Comparison of ENCODE assay signal across 33 cellular contexts in genomic region chr1:30165116-30165515, GRCh38.
DNase-seq lines count a peak whose midpoint lies in the region; ATAC-seq, FAIRE-seq and TF ChIP-seq lines count a peak whose summit lies in the region.
"Had no signal": no experiment of that assay in that cellular context is flagged by ENCODE, and none has a peak within 500 bp of the region (broad histone marks: within the 10 kb centered on the region; RNA-seq: fewer than 3 reads in every experiment).

No MANE protein-coding gene starts in this region.

- POLR2A ChIA-PET in K562 (lab: Yijun Ruan, JAX) (no interaction called here), HepG2 (lab: Yijun Ruan, JAX) (no interaction called here)

- in situ Hi-C loops in K562 (cut with MboI) = no loop called here
- in situ Hi-C loops in HepG2 (cut with HindIII; ENCODE audit: extremely low pct_ligation_motif_present, low pct_unique_long_range_greater_than_20kb) = no loop called here

- peaks cover 7% of the 10 kb centered on the region in 2 experiments; a peak in 3 of 5 replicates for H3K4me1 ChIP-seq in K562 (replicated peaks in 1 of 2; ENCODE audit: control insufficient read depth in 2 of 2, insufficient read depth in 2 of 2, low read length in 2 of 2)
- no peaks in the 10 kb centered on the region for H3K4me1 ChIP-seq in esophagus muscularis mucosa
- H3K4me1 ChIP-seq in HepG2 (ENCODE audit: insufficient read depth, low read length) = no peaks in the 10 kb centered on the region
- H3K4me1 ChIP-seq: A549, BE2C, Caco-2 had no signal

- TF ChIP-seq EP300 in K562 (IDR thresholded peaks at IDR 0.05; ENCODE audit: low read length) (no peak), esophagus muscularis mucosa (IDR thresholded peaks at IDR 0.05) (no peak), HepG2 (IDR thresholded peaks at IDR 0.05; ENCODE audit: low read depth in 2 of 2, low read length in 2 of 2) (no peak), HepG2 (CRISPR knock-in tag; IDR thresholded peaks at IDR 0.05; ENCODE audit: borderline replicate concordance) (no peak)

- TF ChIP-seq CTCF in K562 (IDR thresholded peaks at IDR 0.05 in 2 of 3, conservative IDR thresholded peaks at IDR 0.05 in 1 of 3; ENCODE audit: insufficient read depth in 2 of 3, low read depth in 1 of 3, low read length in 3 of 3) (no peak), bronchial epithelial cell (IDR thresholded peaks at IDR 0.05; ENCODE audit: insufficient read depth, low read length, severe bottlenecking) (no peak), esophagus muscularis mucosa (IDR thresholded peaks at IDR 0.05) (no peak), HepG2 (CRISPR knock-in tag; IDR thresholded peaks at IDR 0.05) (no peak)

- H3K79me2 ChIP-seq in K562 (ENCODE audit: control insufficient read depth, insufficient read depth, low read length) = no peaks in the 10 kb centered on the region
- no peaks in the 10 kb centered on the region for H3K79me2 ChIP-seq in HepG2 (ENCODE audit: insufficient read depth, low read length)

- FAIRE-seq in K562 (lab: Jason Lieb, UNC) (no peak), bronchial epithelial cell (lab: Jason Lieb, UNC) (peak; percentile 76), HepG2 (lab: Jason Lieb, UNC) (no peak)
- FAIRE-seq: A204.1, A549, D721Med had no signal

- no peak overlapping the region for H3K27ac ChIP-seq in K562 (ENCODE audit: extremely low read depth, low read depth, low read length)
- no peak overlapping the region for H3K27ac ChIP-seq in esophagus muscularis mucosa (replicated peaks in 1 of 4)
- no peak overlapping the region for H3K27ac ChIP-seq in HepG2 (ENCODE audit: extremely low read length, insufficient read depth, low read length)
- H3K27ac ChIP-seq: 22Rv1; A549; BLaER1; BLaER1 treated with 17β-estradiol and CSF1 and Interleukin-3, amounts not matched to agents 10 nM and 100 nM; C4-2B had no signal

- TF ChIP-seq RAD21 in K562 (CRISPR knock-in tag; conservative IDR thresholded peaks at IDR 0.05 in 1 of 2, IDR thresholded peaks at IDR 0.05 in 1 of 2) (no peak), HepG2 (CRISPR knock-in tag; IDR thresholded peaks at IDR 0.05) (no peak)

- H3K4me3 ChIP-seq in K562 (no peak overlapping the region), bronchial epithelial cell (ENCODE audit: low read depth, low read length) (no peak overlapping the region), esophagus muscularis mucosa (no peak overlapping the region), HepG2 (replicated peaks in 1 of 3; ENCODE audit: insufficient read depth in 1 of 3, low read depth in 2 of 3, low read length in 3 of 3) (no peak overlapping the region)
- H3K4me3 ChIP-seq: A549; BLaER1; BLaER1 treated with 17β-estradiol and CSF1 and Interleukin-3, amounts not matched to agents 10 nM and 100 nM had no signal

- H2AFZ ChIP-seq in K562 (ENCODE audit: low read depth, low read length) = no peak overlapping the region
- no peak overlapping the region for H2AFZ ChIP-seq in HepG2 (ENCODE audit: low read length)

- ATAC-seq in K562 (no peak), GM21529 (IDR thresholded peaks at IDR 0.05; ENCODE audit: unreplicated experiment) (no peak), HepG2 (no peak)
- ATAC-seq: A549; CD8-positive, alpha-beta T cell had no signal

- no peak overlapping the region for H3K4me2 ChIP-seq in K562 (ENCODE audit: insufficient read depth, low read length)
- no peak overlapping the region for H3K4me2 ChIP-seq in HepG2 (ENCODE audit: low read depth, low read length)
- H3K4me2 ChIP-seq: A549; BLaER1; BLaER1 treated with 17β-estradiol and CSF1 and Interleukin-3, amounts not matched to agents 10 nM and 100 nM had no signal

- CTCF ChIA-PET in K562 (lab: Yijun Ruan, JAX; ENCODE audit: low intra/inter-chr PET ratio) (no interaction called here), HepG2 (lab: Yijun Ruan, JAX; ENCODE audit: low intra/inter-chr PET ratio, low total read pairs) (no interaction called here)

- H3K36me3 ChIP-seq in K562 (ENCODE audit: control insufficient read depth, insufficient read depth, low read length) (no peaks in the 10 kb centered on the region), bronchial epithelial cell (ENCODE audit: control insufficient read depth, insufficient read depth, low read length) (no peaks in the 10 kb centered on the region), esophagus muscularis mucosa (no peaks in the 10 kb centered on the region), HepG2 (replicated peaks in 1 of 2; ENCODE audit: control insufficient read depth in 1 of 2, insufficient read depth in 2 of 2, low read length in 2 of 2) (no peaks in the 10 kb centered on the region)
- H3K36me3 ChIP-seq: BE2C; BLaER1; BLaER1 treated with 17β-estradiol and CSF1 and Interleukin-3, amounts not matched to agents 10 nM and 100 nM had no signal

- H4K20me1 ChIP-seq in K562 (replicated peaks; ENCODE audit: control insufficient read depth, insufficient read depth, low read length) (no peaks in the 10 kb centered on the region), HepG2 (ENCODE audit: insufficient read depth, low read length) (no peaks in the 10 kb centered on the region)
- H4K20me1 ChIP-seq: BLaER1; BLaER1 treated with 17β-estradiol and CSF1 and Interleukin-3, amounts not matched to agents 10 nM and 100 nM had no signal

- no peaks in the 10 kb centered on the region for H3K9me1 ChIP-seq in K562 (ENCODE audit: control insufficient read depth, insufficient read depth, low read length)

- TF ChIP-seq POLR2A in K562 (conservative IDR thresholded peaks at IDR 0.05) (no peak), esophagus muscularis mucosa (IDR thresholded peaks at IDR 0.05; ENCODE audit: low read depth) (no peak), HepG2 (IDR thresholded peaks at IDR 0.05; ENCODE audit: insufficient read depth in 1 of 2, low read depth in 2 of 2, low read length in 2 of 2) (no peak)

- H3K9ac ChIP-seq in K562 (ENCODE audit: insufficient read depth in 1 of 2, low read depth in 2 of 2, low read length in 2 of 2) (no peak overlapping the region), HepG2 (ENCODE audit: insufficient read depth, low read depth, low read length) (no peak overlapping the region)
- H3K9ac ChIP-seq: BLaER1; BLaER1 treated with 17β-estradiol and CSF1 and Interleukin-3, amounts not matched to agents 10 nM and 100 nM had no signal

- peaks cover 0 to 20% of the 10 kb centered on the region in 2 experiments; a peak in 2 of 5 replicates for H3K27me3 ChIP-seq in K562 (ENCODE audit: control insufficient read depth in 2 of 2, insufficient read depth in 2 of 2, low read length in 2 of 2)
- H3K27me3 ChIP-seq in bronchial epithelial cell (ENCODE audit: control insufficient read depth, insufficient read depth, low read length) = no peaks in the 10 kb centered on the region
- peaks cover 0 to 15% (median 0%) of the 10 kb centered on the region in 4 donors for H3K27me3 ChIP-seq in esophagus muscularis mucosa
- H3K27me3 ChIP-seq in HepG2 (ENCODE audit: control insufficient read depth in 1 of 2, insufficient read depth in 2 of 2, low read length in 2 of 2) = peaks cover 0 to 4% of the 10 kb centered on the region in 2 experiments; a peak in 2 of 5 replicates
- H3K27me3 ChIP-seq: BE2C; BLaER1; BLaER1 treated with 17β-estradiol and CSF1 and Interleukin-3, amounts not matched to agents 10 nM and 100 nM had no signal

- DNase-seq in K562 (ENCODE audit: extremely low read depth in 1 of 4, low spot score in 3 of 4) = no peak
- no peak for DNase-seq in bronchial epithelial cell (ENCODE audit: low read depth)
- peak; percentile 60 for DNase-seq in esophagus muscularis mucosa (ENCODE audit: extremely low spot score)
- no peak for DNase-seq in effector CD8-positive, alpha-beta T cell (lab: John Stamatoyannopoulos, UW)
- DNase-seq in HepG2 (ENCODE audit: low spot score) = no peak
- DNase-seq: 8988T; ACHN; AML-193; BE2C; C1 segment of cervical spinal cord; Caco-2; Calu3; CD4-positive, alpha-beta memory T cell; CD4-positive, alpha-beta T cell; CD4-positive, CD25-positive, alpha-beta regulatory T cell; CD8-positive, alpha-beta memory T cell; CD8-positive, alpha-beta T cell; COR-L47; DMS 273 treated with DMSO at 0.1 percent for 48 hours; DMS153; DMS53; DMS79; DMS79 treated with DMSO at 0.1 percent for 48 hours; DND-41; EL had no signal

- no TSS peak for BruUV-seq in K562 (replicated peaks; lab: Mats Ljungman, UMichigan)
- BruUV-seq in HepG2 (replicated peaks; lab: Mats Ljungman, UMichigan) = no TSS peak

- no peaks in the 10 kb centered on the region for H3K9me3 ChIP-seq in K562 (replicated peaks; ENCODE audit: control insufficient read depth, insufficient read depth, low read depth, low read length)
- no peaks in the 10 kb centered on the region for H3K9me3 ChIP-seq in esophagus muscularis mucosa
- no peaks in the 10 kb centered on the region for H3K9me3 ChIP-seq in HepG2 (ENCODE audit: low read length)
- H3K9me3 ChIP-seq: A549, BE2C, Caco-2 had no signal

- WGBS in K562 (ENCODE audit: insufficient coverage, low coverage, missing lambda C conversion rate) = 12% methylated on average over 4 of the region's 4 CpGs
- WGBS in esophagus muscularis mucosa = 79% methylated on average over 4 of the region's 4 CpGs
- WGBS in HepG2 (ENCODE audit: low lambda C conversion rate) = 0% methylated on average over 4 of the region's 4 CpGs

- intact Hi-C loops in K562 (cut with micrococcal nuclease) (no loop called here), esophagus muscularis mucosa (cut with DNase I) (no loop called here), HepG2 (cut with micrococcal nuclease; ENCODE audit: unreplicated experiment) (no loop called here)

TF ChIP-seq in K562, 482 proteins besides CTCF, POLR2A, EP300 and RAD21:
- peak; percentile 32 for TF ChIP-seq ZFP36 (IDR thresholded peaks at IDR 0.05; ENCODE audit: low read depth, low read length, partially characterized antibody)
- no peak for TF ChIP-seq STAT5B (CRISPR knock-in tag; IDR thresholded peaks at IDR 0.05)
- no peak for TF ChIP-seq TEAD1 (CRISPR knock-in tag; IDR thresholded peaks at IDR 0.05)
- TF ChIP-seq RBM25 (IDR thresholded peaks at IDR 0.05; ENCODE audit: low read depth, low read length, severe bottlenecking) = peak; percentile 32

TF ChIP-seq in HepG2, 621 proteins besides CTCF, POLR2A, EP300 and RAD21 (continues in another document):
- TF ChIP-seq, protein P1, sequence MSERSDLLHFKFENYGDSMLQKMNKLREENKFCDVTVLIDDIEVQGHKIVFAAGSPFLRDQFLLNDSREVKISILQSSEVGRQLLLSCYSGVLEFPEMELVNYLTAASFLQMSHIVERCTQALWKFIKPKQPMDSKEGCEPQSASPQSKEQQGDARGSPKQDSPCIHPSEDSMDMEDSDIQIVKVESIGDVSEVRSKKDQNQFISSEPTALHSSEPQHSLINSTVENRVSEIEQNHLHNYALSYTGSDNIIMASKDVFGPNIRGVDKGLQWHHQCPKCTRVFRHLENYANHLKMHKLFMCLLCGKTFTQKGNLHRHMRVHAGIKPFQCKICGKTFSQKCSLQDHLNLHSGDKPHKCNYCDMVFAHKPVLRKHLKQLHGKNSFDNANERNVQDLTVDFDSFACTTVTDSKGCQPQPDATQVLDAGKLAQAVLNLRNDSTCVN (CRISPR knock-in tag; IDR thresholded peaks at IDR 0.05; ENCODE audit: borderline replicate concordance) = no peak
- TF ChIP-seq ZNF576 (CRISPR knock-in tag; IDR thresholded peaks at IDR 0.05) = no peak
- TF ChIP-seq NFE2 (CRISPR knock-in tag; IDR thresholded peaks at IDR 0.05) = no peak
- TF ChIP-seq REXO4 (CRISPR knock-in tag; IDR thresholded peaks at IDR 0.05; ENCODE audit: borderline replicate concordance) = no peak

Comparison
In these comparisons a context has a peak if more than half of its experiments do, and no peak if none do; other contexts are left out.
1. Of the 241 proteins assayed by ChIP-seq in both HepG2 and K562: peak only in HepG2: none; only in K562: ZFP36; in both: none; in neither: 240.